ENCODE assay signal across 8 cellular contexts in the genomic region with DNA sequence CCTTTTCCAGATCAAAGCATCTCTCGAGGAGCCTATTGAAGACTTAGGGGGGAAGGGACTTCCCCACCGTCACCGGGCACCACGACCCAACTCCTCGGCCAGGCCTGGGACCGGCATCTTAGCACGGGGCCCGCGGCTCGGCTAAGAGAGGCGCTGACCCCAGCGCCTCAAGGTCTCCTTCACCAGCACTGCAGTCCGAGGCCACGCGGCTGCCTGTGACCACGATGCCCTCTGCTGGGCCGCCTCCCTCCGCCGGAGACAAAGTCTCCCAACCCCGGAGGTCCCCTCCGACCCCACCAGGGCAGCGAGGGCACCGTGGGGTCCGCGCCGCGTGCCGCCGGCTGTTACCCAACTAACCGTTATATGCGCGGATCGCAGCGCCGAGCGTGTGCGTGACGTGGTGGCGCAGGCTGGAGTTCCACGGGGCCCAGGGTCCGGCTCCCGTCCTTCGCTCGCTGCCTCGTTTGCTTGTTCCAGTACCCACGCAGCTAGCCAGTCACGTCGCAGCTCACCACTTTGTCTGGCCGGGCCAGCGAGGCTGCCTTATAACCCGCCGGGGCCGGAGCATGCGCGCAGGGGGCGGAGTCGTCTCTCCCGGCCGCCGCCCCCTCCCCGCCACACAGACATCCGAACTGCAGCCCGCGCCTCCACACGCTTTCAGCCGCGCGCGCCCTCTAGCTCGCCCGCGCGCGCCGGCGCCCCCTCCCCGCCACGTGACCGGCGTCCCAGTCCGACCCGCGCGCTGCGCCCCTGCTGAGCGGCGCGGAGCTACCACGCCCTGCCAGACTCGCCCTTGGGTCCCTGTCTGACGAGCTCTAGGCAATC. TPM values are rescaled to one million over a fixed set of nuclear protein-coding genes. Genes with fewer than 3 reads are reported as not detected.
DNase-seq lines count a peak whose midpoint lies in the region; ATAC-seq and TF ChIP-seq lines count a peak whose summit lies in the region.

A gene with protein sequence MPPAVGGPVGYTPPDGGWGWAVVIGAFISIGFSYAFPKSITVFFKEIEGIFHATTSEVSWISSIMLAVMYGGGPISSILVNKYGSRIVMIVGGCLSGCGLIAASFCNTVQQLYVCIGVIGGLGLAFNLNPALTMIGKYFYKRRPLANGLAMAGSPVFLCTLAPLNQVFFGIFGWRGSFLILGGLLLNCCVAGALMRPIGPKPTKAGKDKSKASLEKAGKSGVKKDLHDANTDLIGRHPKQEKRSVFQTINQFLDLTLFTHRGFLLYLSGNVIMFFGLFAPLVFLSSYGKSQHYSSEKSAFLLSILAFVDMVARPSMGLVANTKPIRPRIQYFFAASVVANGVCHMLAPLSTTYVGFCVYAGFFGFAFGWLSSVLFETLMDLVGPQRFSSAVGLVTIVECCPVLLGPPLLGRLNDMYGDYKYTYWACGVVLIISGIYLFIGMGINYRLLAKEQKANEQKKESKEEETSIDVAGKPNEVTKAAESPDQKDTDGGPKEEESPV (minus strand): TSS at position 519 of the 825 bp plus-strand sequence. CDS start 26,888 bp downstream, outside the sequence.

- CTCF ChIA-PET in SK-N-SH (lab: Yijun Ruan, JAX) = interaction anchor here (0.7 to 1.3 kb wide), 7 partner anchors 48 to 239 kb away, joined by 3 to 6 read pairs (median 5); no protein-coding TSS in a partner anchor

- H4K20me1 ChIP-seq in SK-N-SH (ENCODE audit: insufficient read depth) = no peaks in the 10 kb centered on the region; the same call in 1 of the 2 replicates
- peaks cover 29% of the 10 kb centered on the region for H4K20me1 ChIP-seq in osteoblast (ENCODE audit: insufficient read depth, low read length)

- H3K4me3 ChIP-seq in GM12864 (ENCODE audit: low read depth, low read length) = peak within 1 kb of the TSS; percentile 100
- peak within 1 kb of the TSS; percentile 66 to 91 for H3K4me3 ChIP-seq in SK-N-SH (ENCODE audit: low read depth in 2 of 2, low read length in 1 of 2)
- H3K4me3 ChIP-seq in osteoblast (ENCODE audit: insufficient read depth, low read length) = peak within 1 kb of the TSS; percentile 89
- peak within 1 kb of the TSS; percentile 84 to 99 for H3K4me3 ChIP-seq in testis

- H3K4me2 ChIP-seq in SK-N-SH (peak within 1 kb of the TSS; percentile 93), osteoblast (ENCODE audit: insufficient read depth, low read length) (peak within 1 kb of the TSS; percentile 97)

- H3K9me2 ChIP-seq in SK-N-SH = no peaks in the 10 kb centered on the region

- DNase-seq in GM12864 (ENCODE audit: low read depth) (peak; percentile 68), NCI-H1092 (lab: John Stamatoyannopoulos, UW) (peak; percentile 81), SK-N-SH (peak; percentile 99), glomerular endothelial cell (ENCODE audit: extremely low read depth, low read depth, low spot score) (no peak), osteoblast (ENCODE audit: insufficient read length, low spot score, missing footprints) (peak; percentile 97), testis (peak; percentile 97)
- peak; percentile 93 for DNase-seq in activated naive CD4-positive, alpha-beta T cell treated with anti-CD3 and anti-CD28 coated beads, Interleukin-2, amount 50 U/mL, for 16 hours

- H3K27ac ChIP-seq in SK-N-SH (ENCODE audit: low read depth in 2 of 2, low read length in 1 of 2) (peak within 1 kb of the TSS; percentile 88 to 95), osteoblast (ENCODE audit: low read depth, low read length) (peak within 1 kb of the TSS; percentile 91), testis (peak within 1 kb of the TSS; percentile 75 to 93)

- ATAC-seq in HG02623 (IDR thresholded peaks at IDR 0.05; ENCODE audit: unreplicated experiment) = peak; percentile 63

- 0% methylated on average over 19 of the region's 91 CpGs for WGBS in SK-N-SH (ENCODE audit: low lambda C conversion rate)
- 0% methylated on average over 1 to 35 of the region's 91 CpGs for WGBS in testis, 2 donors

- POLR2A ChIA-PET in SK-N-SH (lab: Yijun Ruan, JAX) = interaction anchor here (0.9 to 1.3 kb wide), 9 partner anchors 9 to 282 kb away, joined by 3 to 6 read pairs (median 4); a partner anchor contains a TSS

- no peaks in the 10 kb centered on the region for H3K27me3 ChIP-seq in SK-N-SH (ENCODE audit: insufficient read depth)
- H3K27me3 ChIP-seq in osteoblast (ENCODE audit: insufficient read depth, low read length) = no peaks in the 10 kb centered on the region
- no peaks in the 10 kb centered on the region for H3K27me3 ChIP-seq in testis

- H3K4me1 ChIP-seq in SK-N-SH (ENCODE audit: control insufficient read depth in 1 of 2, insufficient read depth in 2 of 2, low read depth in 1 of 2, low read length in 1 of 2) = peaks cover 18 to 21% of the 10 kb centered on the region in 2 experiments; a peak in 3 of 4 replicates
- peaks cover 21% of the 10 kb centered on the region for H3K4me1 ChIP-seq in osteoblast (ENCODE audit: insufficient read depth, low read length)
- H3K4me1 ChIP-seq in testis = peaks cover 23% of the 10 kb centered on the region

- TF ChIP-seq CTCF in GM12864 (IDR thresholded peaks at IDR 0.05; ENCODE audit: low read depth, low read length, missing control alignments) (no peak), SK-N-SH (IDR thresholded peaks at IDR 0.05) (peak; percentile 50), osteoblast (IDR thresholded peaks at IDR 0.05; ENCODE audit: extremely low read depth, low read depth, low read length) (peak; percentile 31), testis (IDR thresholded peaks at IDR 0.05) (peak in 2 of 3 experiments; percentile 4 to 24)

- peaks cover 2 to 4% of the 10 kb centered on the region in 2 experiments for H3K36me3 ChIP-seq in SK-N-SH (replicated peaks in 1 of 2; ENCODE audit: control insufficient read depth in 1 of 2, insufficient read depth in 2 of 2, low read length in 1 of 2)
- peaks cover 13% of the 10 kb centered on the region for H3K36me3 ChIP-seq in osteoblast (ENCODE audit: insufficient read depth, low read length)
- H3K36me3 ChIP-seq in testis (ENCODE audit: low read depth, missing control alignments) = no peaks in the 10 kb centered on the region

- no peak for TF ChIP-seq EP300 in SK-N-SH (IDR thresholded peaks at IDR 0.05; ENCODE audit: borderline replicate concordance in 1 of 2, low read depth in 1 of 2, low read length in 1 of 2)

- peak within 1 kb of the TSS; percentile 89 for H3K9ac ChIP-seq in SK-N-SH

- peak within 1 kb of the TSS; percentile 86 for H2AFZ ChIP-seq in SK-N-SH (ENCODE audit: low read depth)
- H2AFZ ChIP-seq in osteoblast (ENCODE audit: low read length) = peak within 1 kb of the TSS; percentile 91

- peaks cover 20% of the 10 kb centered on the region for H3F3A ChIP-seq in SK-N-SH (replicated peaks; ENCODE audit: insufficient read depth)

- intact Hi-C loops in testis (cut with DNase I; ENCODE audit: low total_unique reads) = no loop called here

- H3K79me2 ChIP-seq in SK-N-SH (ENCODE audit: insufficient read depth) = peaks cover 91% of the 10 kb centered on the region
- H3K79me2 ChIP-seq in osteoblast (ENCODE audit: insufficient read depth, low read length) = peaks cover 94% of the 10 kb centered on the region

- H3K9me3 ChIP-seq in SK-N-SH (no peaks in the 10 kb centered on the region), osteoblast (ENCODE audit: low read depth, low read length) (no peaks in the 10 kb centered on the region), testis (no peaks in the 10 kb centered on the region)

- peak; percentile 82 for TF ChIP-seq POLR2A in testis (IDR thresholded peaks at IDR 0.05)

- TF ChIP-seq RAD21 in SK-N-SH (IDR thresholded peaks at IDR 0.05; ENCODE audit: low read length) = peak; percentile 53

TF ChIP-seq in SK-N-SH, 30 proteins besides CTCF, POLR2A, EP300 and RAD21 (continues in another document):
- TF ChIP-seq, protein P1, sequence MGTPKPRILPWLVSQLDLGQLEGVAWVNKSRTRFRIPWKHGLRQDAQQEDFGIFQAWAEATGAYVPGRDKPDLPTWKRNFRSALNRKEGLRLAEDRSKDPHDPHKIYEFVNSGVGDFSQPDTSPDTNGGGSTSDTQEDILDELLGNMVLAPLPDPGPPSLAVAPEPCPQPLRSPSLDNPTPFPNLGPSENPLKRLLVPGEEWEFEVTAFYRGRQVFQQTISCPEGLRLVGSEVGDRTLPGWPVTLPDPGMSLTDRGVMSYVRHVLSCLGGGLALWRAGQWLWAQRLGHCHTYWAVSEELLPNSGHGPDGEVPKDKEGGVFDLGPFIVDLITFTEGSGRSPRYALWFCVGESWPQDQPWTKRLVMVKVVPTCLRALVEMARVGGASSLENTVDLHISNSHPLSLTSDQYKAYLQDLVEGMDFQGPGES (IDR thresholded peaks at IDR 0.05; ENCODE audit: low read depth, low read length) = no peak
- TF ChIP-seq YY1 (IDR thresholded peaks at IDR 0.05; ENCODE audit: low read depth) (no peak), SMC3 (IDR thresholded peaks at IDR 0.05; ENCODE audit: low read depth, low read length) (peak; percentile 49), NRF1 (IDR thresholded peaks at IDR 0.05; ENCODE audit: low read depth, low read length) (peak; percentile 83), NFIC (IDR thresholded peaks at IDR 0.05; ENCODE audit: borderline replicate concordance) (no peak), FOSL2 (IDR thresholded peaks at IDR 0.05; ENCODE audit: borderline replicate concordance, low read depth) (no peak), GABPA (IDR thresholded peaks at IDR 0.05; ENCODE audit: low read depth) (no peak), FOXM1 (IDR thresholded peaks at IDR 0.05; ENCODE audit: low read depth) (no peak), SIN3A (IDR thresholded peaks at IDR 0.05; ENCODE audit: borderline replicate concordance, low read depth, low read length) (peak; percentile 84; the same call in 1 of the 2 replicates), CHD2 (IDR thresholded peaks at IDR 0.05; ENCODE audit: low read length, partially characterized antibody) (peak; percentile 17), GATA2 (CRISPR knock-in tag; IDR thresholded peaks at IDR 0.05) (no peak; the same call in none of the 2 replicates), TCF12 (IDR thresholded peaks at IDR 0.05) (no peak), RFX5 (IDR thresholded peaks at IDR 0.05; ENCODE audit: low read length) (no peak)
- TF ChIP-seq, protein P2, sequence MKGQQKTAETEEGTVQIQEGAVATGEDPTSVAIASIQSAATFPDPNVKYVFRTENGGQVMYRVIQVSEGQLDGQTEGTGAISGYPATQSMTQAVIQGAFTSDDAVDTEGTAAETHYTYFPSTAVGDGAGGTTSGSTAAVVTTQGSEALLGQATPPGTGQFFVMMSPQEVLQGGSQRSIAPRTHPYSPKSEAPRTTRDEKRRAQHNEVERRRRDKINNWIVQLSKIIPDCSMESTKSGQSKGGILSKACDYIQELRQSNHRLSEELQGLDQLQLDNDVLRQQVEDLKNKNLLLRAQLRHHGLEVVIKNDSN (IDR thresholded peaks at IDR 0.05; ENCODE audit: borderline replicate concordance, low read depth) = peak; percentile 92

RNA-seq across cellular contexts. Expression of the gene that starts here (rescaled TPM):
- polyA plus RNA-seq in SK-N-SH (2012; rRNA removed) (34.2 and 49.0 TPM in 2 replicates), testis (ENCODE audit: insufficient read depth, low read depth, low replicate concordance) (70.3 TPM)
- 31.6 and 39.7 TPM in 2 replicates for polyA plus RNA-seq in SK-N-SH (2012; cell fraction: cytosol; rRNA removed)
- 14.7 and 37.7 TPM in 2 replicates for polyA plus RNA-seq in SK-N-SH (2012; cell fraction: nucleus; rRNA removed)
- total RNA-seq in glomerular endothelial cell (65.1 and 75.8 TPM in 2 replicates), osteoblast (69.2 and 77.1 TPM in 2 replicates), testis (100 to 1,000 TPM; 102 to 130 TPM)
